ENCODE assay signal across 15 cellular contexts in genomic region chr18:59086522-59086921, GRCh38. TPM values are rescaled to one million over a fixed set of nuclear protein-coding genes. Genes with fewer than 3 reads are reported as not detected.
DNase-seq lines count a peak whose midpoint lies in the region; ATAC-seq and TF ChIP-seq lines count a peak whose summit lies in the region.
"Had no signal": no experiment of that assay in that cellular context is flagged by ENCODE, and none has a peak within 500 bp of the region (broad histone marks: within the 10 kb centered on the region; RNA-seq: fewer than 3 reads in every experiment).

No MANE protein-coding gene starts in this region.

- H3K4me2 ChIP-seq in MM.1S (ENCODE audit: low read depth, low read length) (peak overlapping the region; percentile 59), OCI-LY3 (ENCODE audit: low read length) (peak overlapping the region; percentile 78)

- H3F3A ChIP-seq in MM.1S (ENCODE audit: insufficient read depth, low read length) = peaks cover 48% of the 10 kb centered on the region

- H3K36me3 ChIP-seq in MM.1S (replicated peaks; ENCODE audit: insufficient read depth, low read length) = no peaks in the 10 kb centered on the region
- H3K36me3 ChIP-seq in OCI-LY3 (replicated peaks; ENCODE audit: low read depth, low read length) = no peaks in the 10 kb centered on the region
- H3K36me3 ChIP-seq in thymus (ENCODE audit: control insufficient read depth, insufficient read depth) = no peaks in the 10 kb centered on the region
- H3K36me3 ChIP-seq in aorta (ENCODE audit: control insufficient read depth in 1 of 2, insufficient read depth in 2 of 2, low read length in 1 of 2) = no peaks in the 10 kb centered on the region

- H3K9ac ChIP-seq in MM.1S (ENCODE audit: low read length) = peak overlapping the region; percentile 53
- H3K9ac ChIP-seq in OCI-LY3 (ENCODE audit: low read length) = peak overlapping the region; percentile 56
- H3K9ac ChIP-seq: GM23248 had no signal

- intact Hi-C loops in aorta (cut with DNase I) = no loop called here

- H3K4me1 ChIP-seq in MM.1S (ENCODE audit: low read length) (peaks cover 53% of the 10 kb centered on the region), OCI-LY3 (ENCODE audit: low read length) (peaks cover 73% of the 10 kb centered on the region), thymus (ENCODE audit: control insufficient read depth, insufficient read depth, low read length) (peaks cover 43% of the 10 kb centered on the region), aorta (ENCODE audit: control insufficient read depth in 1 of 2, insufficient read depth in 2 of 2, low read length in 2 of 2) (no peaks in the 10 kb centered on the region)

- 63% methylated on average over 4 of the region's 4 CpGs for WGBS in thymus
- WGBS in aorta, 2 donors = 74 to 82% methylated on average over 4 of the region's 4 CpGs

- H3K27me3 ChIP-seq in MM.1S (replicated peaks; ENCODE audit: insufficient read depth, low read length) (no peaks in the 10 kb centered on the region), OCI-LY3 (ENCODE audit: low read depth, low read length) (no peaks in the 10 kb centered on the region), thymus (ENCODE audit: control insufficient read depth, insufficient read depth) (peaks cover 4% of the 10 kb centered on the region), aorta (ENCODE audit: control insufficient read depth in 1 of 2, insufficient read depth in 2 of 2, low read length in 1 of 2) (no peaks in the 10 kb centered on the region)

- TF ChIP-seq CTCF in MM.1S (IDR thresholded peaks at IDR 0.05; ENCODE audit: low read length) = no peak
- TF ChIP-seq CTCF in OCI-LY3 (IDR thresholded peaks at IDR 0.05; ENCODE audit: low read depth, low read length) = no peak

- H2AFZ ChIP-seq in MM.1S (ENCODE audit: low read length) (no peak overlapping the region), OCI-LY3 (ENCODE audit: low read depth, low read length) (peak overlapping the region; percentile 43)
- H2AFZ ChIP-seq: GM23248 had no signal

- DNase-seq in MM.1S = peak; percentile 64
- DNase-seq in NOMO-1 (lab: John Stamatoyannopoulos, UW; ENCODE audit: unreplicated experiment in 2 of 2) = no peak
- no peak for DNase-seq in stimulated activated CD4-positive, alpha-beta T cell treated with anti-CD3 and anti-CD28 coated beads, Interleukin-1b, Interleukin-23, amount 100 ng/mL, for 48 hours
- no peak for DNase-seq in aorta
- DNase-seq: C1 segment of cervical spinal cord, Calu3, COR-L47, DMS153, DND-41, H7 had no signal

- ATAC-seq in HG03354 (IDR thresholded peaks at IDR 0.05; ENCODE audit: poor library complexity, severe bottlenecking, unreplicated experiment) (peak; percentile 56), GM19035 (IDR thresholded peaks at IDR 0.05; ENCODE audit: unreplicated experiment) (no peak), aorta (ENCODE audit: low FRiP score) (no peak)

- no peaks in the 10 kb centered on the region for H4K20me1 ChIP-seq in MM.1S (ENCODE audit: insufficient read depth, low read length)
- no peaks in the 10 kb centered on the region for H4K20me1 ChIP-seq in OCI-LY3 (ENCODE audit: insufficient read depth, low read length)

- no peaks in the 10 kb centered on the region for H3K9me3 ChIP-seq in MM.1S (replicated peaks; ENCODE audit: insufficient read depth, low read length)
- H3K9me3 ChIP-seq in OCI-LY3 (ENCODE audit: insufficient read depth, low read length) = no peaks in the 10 kb centered on the region
- no peaks in the 10 kb centered on the region for H3K9me3 ChIP-seq in thymus (ENCODE audit: control insufficient read depth)
- H3K9me3 ChIP-seq in aorta (ENCODE audit: control insufficient read depth, low read length) = no peaks in the 10 kb centered on the region

- H3K79me2 ChIP-seq in MM.1S (ENCODE audit: low read length) (no peaks in the 10 kb centered on the region), OCI-LY3 (ENCODE audit: low read length) (0 out of 2 replicates have a peak, but pooled peaks cover 5% of the 10 kb centered on the region)

- no peaks in the 10 kb centered on the region for H3K9me2 ChIP-seq in MM.1S (replicated peaks; ENCODE audit: insufficient read depth, low read length)

- H3K27ac ChIP-seq in MM.1S (ENCODE audit: low read length) (peak overlapping the region; percentile 94), OCI-LY3 (ENCODE audit: low read length) (peak overlapping the region; percentile 87), thymus (ENCODE audit: low read depth) (peak overlapping the region; percentile 65), aorta (ENCODE audit: low read depth in 1 of 2, low read length in 2 of 2) (no peak overlapping the region)
- H3K27ac ChIP-seq: GM23248 had no signal

- H3K4me3 ChIP-seq in MM.1S (ENCODE audit: low read length) = no peak overlapping the region
- H3K4me3 ChIP-seq in OCI-LY3 (ENCODE audit: low read length) = peak overlapping the region; percentile 23
- no peak overlapping the region for H3K4me3 ChIP-seq in thymus (ENCODE audit: low read length)
- H3K4me3 ChIP-seq in aorta (ENCODE audit: low read length in 2 of 2) = no peak overlapping the region
- H3K4me3 ChIP-seq: GM23248 had no signal

RNA-seq across cellular contexts. Expression of gene SEC11C, which starts 53.2 kb away (rescaled TPM):
- 86.0 TPM for polyA plus RNA-seq in thymus
- 10 to 100 TPM; 31.8 to 38.1 TPM for total RNA-seq in aorta
- 10 to 100 TPM; 43.1 to 65.7 TPM for polyA plus RNA-seq in aorta

Comparison
In these comparisons a context has a peak if more than half of its experiments do, and no peak if none do; other contexts are left out.
1. H3K27ac ChIP-seq: peak in MM.1S (single experiment), OCI-LY3 (single experiment) and thymus (single experiment); none in aorta (0 of 2).